Comparison of ENCODE assay signal across 16 cellular contexts in the genomic region with DNA sequence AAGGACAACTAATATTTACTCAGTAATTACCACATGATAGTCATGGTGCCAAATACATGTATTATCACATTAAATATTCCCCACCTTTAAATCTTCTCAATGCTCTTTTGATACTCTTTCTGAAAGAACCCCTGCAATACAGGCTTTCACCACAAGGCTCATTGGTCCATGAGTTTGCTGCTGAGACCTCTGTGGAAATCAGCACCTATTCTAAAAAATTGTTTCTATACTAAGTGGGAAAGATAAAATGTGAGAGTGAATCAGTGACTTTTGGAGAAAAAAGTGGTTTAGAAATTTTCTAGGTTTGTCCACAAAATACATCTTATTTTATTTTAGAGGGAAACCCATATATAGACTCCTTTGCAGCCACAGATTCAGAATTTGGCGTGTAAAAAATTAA.
"Had no signal": no experiment of that assay in that cellular context is flagged by ENCODE, and none has a peak within 500 bp of the region (broad histone marks: within the 10 kb centered on the region; RNA-seq: fewer than 3 reads in every experiment).

No MANE protein-coding gene starts in this region.

- H3K36me3 Mint-ChIP-seq: activated naive CD8-positive, alpha-beta T cell; memory B cell; natural killer cell treated with Interleukin-12 subunit alpha and Interleukin-12 subunit beta and Interleukin-15 and Interleukin-18, amount 100 ng/mL, for 72 hours had no signal

- H3K4me1 Mint-ChIP-seq: memory B cell had no signal

- ATAC-seq: foreskin keratinocyte; heart left ventricle; natural killer cell treated with Interleukin-12 subunit alpha and Interleukin-12 subunit beta and Interleukin-15 and Interleukin-18, amount 100 ng/mL, for 72 hours; upper lobe of right lung had no signal

- DNase-seq: activated CD4-positive, alpha-beta T cell treated with anti-CD3 and anti-CD28 coated beads, Interleukin-2, amount 50 U/mL, for 1 hour; activated CD4-positive, CD25-positive, alpha-beta regulatory T cell; activated effector memory CD4-positive, alpha-beta T cell treated with anti-CD3 and anti-CD28 coated beads, Interleukin-2, amount 50 U/mL, for 16 hours; amygdala; dorsolateral prefrontal cortex; esophagus squamous epithelium; foreskin keratinocyte; heart left ventricle; islet precursor cell; left ventricle myocardium inferior; stimulated activated CD4-positive, alpha-beta T cell treated with anti-CD3 and anti-CD28 coated beads, Interleukin-4, amount 100 ng/mL, for 1 hour; upper lobe of right lung had no signal

- H3K4me1 ChIP-seq: esophagus squamous epithelium, foreskin keratinocyte, heart left ventricle, left ventricle myocardium inferior, upper lobe of right lung had no signal

- H3K36me3 ChIP-seq: esophagus squamous epithelium, heart left ventricle, left ventricle myocardium inferior, upper lobe of right lung had no signal

- H3K27ac ChIP-seq: dorsolateral prefrontal cortex, esophagus squamous epithelium, foreskin keratinocyte, heart left ventricle, left ventricle myocardium inferior, upper lobe of right lung had no signal

- H3K4me3 Mint-ChIP-seq: activated naive CD8-positive, alpha-beta T cell; memory B cell; natural killer cell treated with Interleukin-12 subunit alpha and Interleukin-12 subunit beta and Interleukin-15 and Interleukin-18, amount 100 ng/mL, for 72 hours; stimulated activated naive CD8-positive, alpha-beta T cell treated with anti-CD3 and anti-CD28 coated beads, Interleukin-15, Interleukin-2, amounts not matched to agents 100 ng/mL and 50 ng/mL, for 24 hours had no signal

- H3K27ac Mint-ChIP-seq: activated naive CD8-positive, alpha-beta T cell; memory B cell; natural killer cell treated with Interleukin-12 subunit alpha and Interleukin-12 subunit beta and Interleukin-15 and Interleukin-18, amount 100 ng/mL, for 72 hours; stimulated activated naive CD8-positive, alpha-beta T cell treated with anti-CD3 and anti-CD28 coated beads, Interleukin-15, Interleukin-2, amounts not matched to agents 100 ng/mL and 50 ng/mL, for 24 hours had no signal

- H3K4me3 ChIP-seq: dorsolateral prefrontal cortex, esophagus squamous epithelium, heart left ventricle, left ventricle myocardium inferior, upper lobe of right lung had no signal

- H3K9me3 Mint-ChIP-seq: natural killer cell treated with Interleukin-12 subunit alpha and Interleukin-12 subunit beta and Interleukin-15 and Interleukin-18, amount 100 ng/mL, for 72 hours; stimulated activated naive CD8-positive, alpha-beta T cell treated with anti-CD3 and anti-CD28 coated beads, Interleukin-15, Interleukin-2, amounts not matched to agents 100 ng/mL and 50 ng/mL, for 24 hours had no signal

- H3K27me3 Mint-ChIP-seq: activated naive CD8-positive, alpha-beta T cell; memory B cell; stimulated activated naive CD8-positive, alpha-beta T cell treated with anti-CD3 and anti-CD28 coated beads, Interleukin-15, Interleukin-2, amounts not matched to agents 100 ng/mL and 50 ng/mL, for 24 hours had no signal

- H3K27me3 ChIP-seq: esophagus squamous epithelium, foreskin keratinocyte, upper lobe of right lung had no signal

- H3K9me3 ChIP-seq: left ventricle myocardium inferior, upper lobe of right lung had no signal
